Comparison of ENCODE assay signal across 8 cellular contexts in the genomic region with DNA sequence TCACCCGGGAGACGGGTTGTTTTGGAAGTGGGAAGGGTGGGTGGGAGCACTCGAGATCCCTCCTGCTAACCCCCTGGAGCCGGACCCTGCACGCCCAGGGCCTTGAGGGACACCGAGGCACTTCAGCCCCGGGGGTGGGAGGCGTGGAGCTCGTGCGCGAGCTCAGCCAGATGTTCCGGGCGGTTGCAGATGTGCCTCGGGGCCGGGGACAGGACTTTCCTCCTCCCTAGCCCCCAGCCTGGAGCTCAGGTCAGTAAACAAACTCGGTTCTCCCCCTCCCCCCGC. TPM values are rescaled to one million over a fixed set of nuclear protein-coding genes. Genes with fewer than 3 reads are reported as not detected.
DNase-seq lines count a peak whose midpoint lies in the region; ATAC-seq and TF ChIP-seq lines count a peak whose summit lies in the region.

No MANE protein-coding gene starts in this region.

- H3K4me1 ChIP-seq in CD4-positive, alpha-beta memory T cell (ENCODE audit: insufficient read depth, low read length): peaks cover 35% of the 10 kb centered on the region
- peaks cover 7% of the 10 kb centered on the region for H3K4me1 ChIP-seq in NT2/D1 (ENCODE audit: insufficient read depth, insufficient read length)

- no peak overlapping the region for H3K27ac ChIP-seq in CD4-positive, alpha-beta memory T cell (ENCODE audit: low read depth, low read length)

- intact Hi-C loops in CD4-positive, alpha-beta memory T cell (cut with micrococcal nuclease): no loop called here

- DNase-seq in CD4-positive, alpha-beta memory T cell: peak in 2 of 5 donors; percentile 10
- no peak for DNase-seq in NT2/D1 (ENCODE audit: low read depth, low spot score)
- DNase-seq in epithelial cell of proximal tubule (ENCODE audit: low read depth): no peak
- no peak for DNase-seq in osteocyte (ENCODE audit: extremely low spot score, unreplicated experiment)

- ATAC-seq in GM21423 (IDR thresholded peaks at IDR 0.05; ENCODE audit: unreplicated experiment): no peak
- no peak for ATAC-seq in GM18505 (IDR thresholded peaks at IDR 0.05; ENCODE audit: unreplicated experiment)
- ATAC-seq in HG02852 (IDR thresholded peaks at IDR 0.05; ENCODE audit: unreplicated experiment): no peak
- ATAC-seq in HG03095 (IDR thresholded peaks at IDR 0.05; ENCODE audit: unreplicated experiment): no peak

- CTCF ChIA-PET in CD4-positive, alpha-beta memory T cell (lab: Charles Lee; ENCODE audit: partially characterized antibody): interaction anchor here (0.9 to 9.7 kb wide), 16 partner anchors 8 to 326 kb away, joined by 3 to 288 read pairs (median 18); no protein-coding TSS in a partner anchor

- POLR2A ChIA-PET in CD4-positive, alpha-beta memory T cell (lab: Charles Lee; ENCODE audit: partially characterized antibody): interaction anchor here (2.1 to 3.5 kb wide), 3 partner anchors 22 to 109 kb away, joined by 10 to 48 read pairs (median 25); no protein-coding TSS in a partner anchor

- no peak overlapping the region for H3K27ac Mint-ChIP-seq in CD4-positive, alpha-beta memory T cell
- no peak overlapping the region for H3K27ac Mint-ChIP-seq in osteocyte (ENCODE audit: unreplicated experiment)

- peaks cover 18 to 28% of the 10 kb centered on the region in 2 donors for H3K27me3 Mint-ChIP-seq in CD4-positive, alpha-beta memory T cell
- H3K27me3 Mint-ChIP-seq in osteocyte (ENCODE audit: unreplicated experiment): peaks cover 32% of the 10 kb centered on the region

- no peak for TF ChIP-seq CTCF in epithelial cell of proximal tubule (conservative IDR thresholded peaks at IDR 0.05; ENCODE audit: low read depth, low read length)
- no peak for TF ChIP-seq CTCF in osteocyte (IDR thresholded peaks at IDR 0.05)

- H3K4me1 Mint-ChIP-seq in CD4-positive, alpha-beta memory T cell: peaks cover 8 to 33% (median 17%) of the 10 kb centered on the region in 4 donors
- H3K4me1 Mint-ChIP-seq in osteocyte (ENCODE audit: unreplicated experiment): peaks cover 22% of the 10 kb centered on the region

- H3K4me3 Mint-ChIP-seq in CD4-positive, alpha-beta memory T cell: peak overlapping the region; percentile 44 to 75 (median 60)
- peak overlapping the region; percentile 53 for H3K4me3 Mint-ChIP-seq in osteocyte (ENCODE audit: unreplicated experiment)

- H3K27me3 ChIP-seq in CD4-positive, alpha-beta memory T cell (ENCODE audit: insufficient read depth, low read length): peaks cover 18% of the 10 kb centered on the region
- H3K27me3 ChIP-seq in NT2/D1 (ENCODE audit: insufficient read depth, insufficient read length): peaks cover 83% of the 10 kb centered on the region

- H3K9me3 Mint-ChIP-seq in CD4-positive, alpha-beta memory T cell: peaks cover 0 to 3% (median 0%) of the 10 kb centered on the region in 8 donors
- no peaks in the 10 kb centered on the region for H3K9me3 Mint-ChIP-seq in osteocyte (ENCODE audit: unreplicated experiment)

- no peak for TF ChIP-seq POLR2A in GM18505 (IDR thresholded peaks at IDR 0.05; ENCODE audit: borderline replicate concordance, extremely low read depth, insufficient read depth, insufficient read length)

- H3K9me3 ChIP-seq in CD4-positive, alpha-beta memory T cell (ENCODE audit: control insufficient read depth in 1 of 2, low read length in 2 of 2): no peaks in the 10 kb centered on the region
- no peaks in the 10 kb centered on the region for H3K9me3 ChIP-seq in NT2/D1 (ENCODE audit: insufficient read depth, low read length)

- peak overlapping the region in 1 of 2 donors; percentile 72 for H3K4me3 ChIP-seq in CD4-positive, alpha-beta memory T cell (ENCODE audit: low read length in 2 of 2)
- H3K4me3 ChIP-seq in NT2/D1 (ENCODE audit: insufficient read length, low read depth) (peak overlapping the region; percentile 46), epithelial cell of proximal tubule (ENCODE audit: low read depth, low read length) (peak overlapping the region; percentile 49)

- no peaks in the 10 kb centered on the region for H3K36me3 Mint-ChIP-seq in CD4-positive, alpha-beta memory T cell
- H3K36me3 Mint-ChIP-seq in osteocyte (ENCODE audit: unreplicated experiment): no peaks in the 10 kb centered on the region

- H3K36me3 ChIP-seq in CD4-positive, alpha-beta memory T cell (ENCODE audit: insufficient read depth, low read length): no peaks in the 10 kb centered on the region
- H3K36me3 ChIP-seq in NT2/D1 (ENCODE audit: insufficient read depth, insufficient read length, low read length): no peaks in the 10 kb centered on the region

- peak overlapping the region; percentile 79 for H3K9ac ChIP-seq in NT2/D1 (ENCODE audit: insufficient read length, low read depth)

RNA-seq across cellular contexts. Expression of a gene that starts 3.3 kb away (rescaled TPM):
- under 1 TPM in 1 of 2 experiments, not detected in 1; 0.93 TPM for total RNA-seq in CD4-positive, alpha-beta memory T cell
- under 1 TPM in 1 of 2 donors, not detected in 1; 0.16 TPM for polyA plus RNA-seq in CD4-positive, alpha-beta memory T cell
- not detected in 2 replicates for total RNA-seq in epithelial cell of proximal tubule
- 3.2 and 4.1 TPM in 2 replicates for total RNA-seq in osteocyte
